Comparison of ENCODE assay signal across 22 cellular contexts in genomic region chr2:237515166-237515565, GRCh38. TPM values are rescaled to one million over a fixed set of nuclear protein-coding genes. Genes with fewer than 3 reads are reported as not detected.
DNase-seq lines count a peak whose midpoint lies in the region; ATAC-seq, FAIRE-seq and TF ChIP-seq lines count a peak whose summit lies in the region.
"Had no signal": no experiment of that assay in that cellular context is flagged by ENCODE, and none has a peak within 500 bp of the region (broad histone marks: within the 10 kb centered on the region; RNA-seq: fewer than 3 reads in every experiment).

No MANE protein-coding gene starts in this region.

- H3K18ac ChIP-seq in neuronal stem cell (ENCODE audit: low read length): peak overlapping the region; percentile 6

- WGBS in right lobe of liver (ENCODE audit: insufficient coverage, low coverage, low lambda C conversion rate, missing lambda C conversion rate): 85% methylated on average over 8 of the region's 16 CpGs
- 50% methylated on average over 16 of the region's 16 CpGs for WGBS in HepG2 (ENCODE audit: low lambda C conversion rate)
- WGBS in heart left ventricle, 4 donors: 72 to 77% (median 74%) methylated on average over 16 of the region's 16 CpGs
- no CpG with 5 or more reads among the region's 16 CpGs for WGBS in neuronal stem cell (ENCODE audit: extremely low coverage in 2 of 2, insufficient read length in 2 of 2, insufficient replicate concordance in 1 of 2), 2 donors

- peak overlapping the region; percentile 66 for H3K14ac ChIP-seq in neuronal stem cell (ENCODE audit: low read length)

- H2BK12ac ChIP-seq in neuronal stem cell (ENCODE audit: low read length): no peak overlapping the region

- TF ChIP-seq CTCF in right lobe of liver (IDR thresholded peaks at IDR 0.05) (no peak), HepG2 (CRISPR knock-in tag; IDR thresholded peaks at IDR 0.05) (no peak), heart left ventricle (IDR thresholded peaks at IDR 0.05) (no peak)

- H2BK120ac ChIP-seq in neuronal stem cell (ENCODE audit: low read depth, low read length): no peak overlapping the region

- no peak overlapping the region for H2BK5ac ChIP-seq in neuronal stem cell (ENCODE audit: low read length)

- peak overlapping the region; percentile 14 for H3K23ac ChIP-seq in neuronal stem cell (ENCODE audit: low read depth, low read length, poor library complexity)

- no peaks in the 10 kb centered on the region for H3K79me1 ChIP-seq in neuronal stem cell (ENCODE audit: low read depth, low read length)

- H2AFZ ChIP-seq in HepG2 (ENCODE audit: low read length) (no peak overlapping the region), neuronal stem cell (ENCODE audit: low read length) (no peak overlapping the region)

- H3K79me2 ChIP-seq in HepG2 (ENCODE audit: insufficient read depth, low read length): no peaks in the 10 kb centered on the region

- H3K4me3 ChIP-seq in right lobe of liver (no peak overlapping the region), HepG2 (replicated peaks in 1 of 3; ENCODE audit: insufficient read depth in 1 of 3, low read depth in 2 of 3, low read length in 3 of 3) (no peak overlapping the region), heart left ventricle (no peak overlapping the region), neuronal stem cell (ENCODE audit: low read length in 2 of 2) (no peak overlapping the region)
- H3K4me3 ChIP-seq: GM12878, SJCRH30 had no signal

- no peak overlapping the region for H4K8ac ChIP-seq in neuronal stem cell (ENCODE audit: low read depth, low read length)

- H3K27ac ChIP-seq in right lobe of liver (peak overlapping the region in 2 of 3 donors; percentile 47 to 97), HepG2 (ENCODE audit: extremely low read length, insufficient read depth, low read length) (no peak overlapping the region), heart left ventricle (peak overlapping the region; percentile 60 to 96 (median 80)), neuronal stem cell (replicated peaks; ENCODE audit: low read length) (no peak overlapping the region)
- H3K27ac ChIP-seq: KMS-11, SJCRH30 had no signal

- FAIRE-seq in HepG2 (lab: Jason Lieb, UNC): no peak
- FAIRE-seq: GM12878 had no signal

- H3K9ac ChIP-seq in HepG2 (ENCODE audit: insufficient read depth, low read depth, low read length) (no peak overlapping the region), neuronal stem cell (ENCODE audit: low read depth, low read length, poor library complexity) (peak overlapping the region; percentile 7)
- H3K9ac ChIP-seq: KMS-11 had no signal

- no peaks in the 10 kb centered on the region for H4K20me1 ChIP-seq in HepG2 (ENCODE audit: insufficient read depth, low read length)

- H3K27me3 ChIP-seq in right lobe of liver (no peaks in the 10 kb centered on the region), HepG2 (ENCODE audit: control insufficient read depth in 1 of 2, insufficient read depth in 2 of 2, low read length in 2 of 2) (peaks cover 7 to 51% of the 10 kb centered on the region in 2 experiments; a peak in 3 of 5 replicates), heart left ventricle (no peaks in the 10 kb centered on the region), neuronal stem cell (ENCODE audit: control insufficient read depth in 3 of 3, insufficient read depth in 3 of 3, low read depth in 1 of 3, low read length in 3 of 3) (peaks cover 0 to 4% (median 0%) of the 10 kb centered on the region in 3 experiments)

- H3K36me3 ChIP-seq in right lobe of liver (peaks cover 0 to 6% (median 2%) of the 10 kb centered on the region in 4 donors), HepG2 (replicated peaks in 1 of 2; ENCODE audit: control insufficient read depth in 1 of 2, insufficient read depth in 2 of 2, low read length in 2 of 2) (no peaks in the 10 kb centered on the region), heart left ventricle (peaks cover 0 to 15% (median 0%) of the 10 kb centered on the region in 9 donors), neuronal stem cell (replicated peaks in 1 of 2; ENCODE audit: control insufficient read depth in 2 of 2, insufficient read depth in 2 of 2, low read length in 2 of 2) (no peaks in the 10 kb centered on the region)
- H3K36me3 ChIP-seq: SJCRH30 had no signal

- no peak for TF ChIP-seq RAD21 in HepG2 (CRISPR knock-in tag; IDR thresholded peaks at IDR 0.05)

- no TSS peak for BruUV-seq in HepG2 (replicated peaks; lab: Mats Ljungman, UMichigan)

- no peak for ATAC-seq in right lobe of liver
- ATAC-seq in HepG2: no peak
- ATAC-seq in heart left ventricle: peak in 1 of 4 donors; percentile 16
- ATAC-seq: GM12878 had no signal

- no peak overlapping the region for H2AK5ac ChIP-seq in neuronal stem cell (ENCODE audit: low read depth, low read length)

- no peak overlapping the region for H2BK15ac ChIP-seq in neuronal stem cell (ENCODE audit: low read length)

- POLR2A ChIA-PET in HepG2 (lab: Yijun Ruan, JAX): no interaction called here

- CTCF ChIA-PET in HepG2 (lab: Yijun Ruan, JAX; ENCODE audit: low intra/inter-chr PET ratio, low total read pairs): interaction anchor here (6.2 kb wide), 1 partner anchor 57 kb away, joined by 109 read pairs; no protein-coding TSS in a partner anchor

- H3K4ac ChIP-seq in neuronal stem cell (ENCODE audit: low read length): no peak overlapping the region

- no peak for TF ChIP-seq POLR2A in right lobe of liver (IDR thresholded peaks at IDR 0.05)
- no peak for TF ChIP-seq POLR2A in HepG2 (IDR thresholded peaks at IDR 0.05; ENCODE audit: insufficient read depth in 1 of 2, low read depth in 2 of 2, low read length in 2 of 2)
- TF ChIP-seq POLR2A in heart left ventricle (IDR thresholded peaks at IDR 0.05): no peak

- intact Hi-C loops in right lobe of liver (cut with DNase I) (loop anchor here in 1 of 2 donors (5.0 kb wide), 1 partner anchor 52 kb away; the partner anchor contains the start of gene PRLH), HepG2 (cut with micrococcal nuclease; ENCODE audit: unreplicated experiment) (no loop called here), heart left ventricle (cut with DNase I) (loop anchor here in 5 of 10 donors (1.0 to 10.0 kb wide), 6 partner anchors 37 to 240 kb away; no protein-coding TSS in a partner anchor)

- H3K4me2 ChIP-seq in HepG2 (ENCODE audit: low read depth, low read length) (no peak overlapping the region), neuronal stem cell (ENCODE audit: insufficient read depth, low read length, poor library complexity, severe bottlenecking) (no peak overlapping the region)
- H3K4me2 ChIP-seq: KMS-11 had no signal

- in situ Hi-C loops in HepG2 (cut with HindIII; ENCODE audit: extremely low pct_ligation_motif_present, low pct_unique_long_range_greater_than_20kb): no loop called here

- peaks cover 0 to 41% (median 13%) of the 10 kb centered on the region in 4 donors for H3K4me1 ChIP-seq in right lobe of liver
- peaks cover 11% of the 10 kb centered on the region for H3K4me1 ChIP-seq in HepG2 (ENCODE audit: insufficient read depth, low read length)
- H3K4me1 ChIP-seq in heart left ventricle: peaks cover 0 to 43% (median 32%) of the 10 kb centered on the region in 12 donors
- H3K4me1 ChIP-seq in neuronal stem cell (ENCODE audit: control insufficient read depth in 2 of 2, insufficient read depth in 1 of 2, low read depth in 1 of 2, low read length in 2 of 2): no peaks in the 10 kb centered on the region
- H3K4me1 ChIP-seq: SJCRH30 had no signal

- H4K91ac ChIP-seq in neuronal stem cell (ENCODE audit: low read depth, low read length, poor library complexity): no peak overlapping the region

- DNase-seq in right lobe of liver (no peak), HepG2 (ENCODE audit: low spot score) (no peak), heart left ventricle (no peak), neuronal stem cell (ENCODE audit: low spot score) (no peak), retina (no peak), NCI-H2081 treated with DMSO at 0.1 percent for 48 hours (lab: John Stamatoyannopoulos, UW) (no peak), SW 1271 (lab: John Stamatoyannopoulos, UW) (no peak)
- DNase-seq: DMS 273 treated with DMSO at 0.1 percent for 48 hours, GDM1, GOT3, NCI-H1092 treated with DMSO at 0.1 percent for 48 hours, NCI-H1694, NCI-H345, NCI-H526 treated with DMSO at 0.1 percent for 48 hours, OCI-M1, SJCRH30 had no signal

- H3K9me3 ChIP-seq in right lobe of liver: no peaks in the 10 kb centered on the region
- H3K9me3 ChIP-seq in HepG2 (ENCODE audit: low read length): no peaks in the 10 kb centered on the region
- no peaks in the 10 kb centered on the region for H3K9me3 ChIP-seq in heart left ventricle
- H3K9me3 ChIP-seq in neuronal stem cell (replicated peaks in 1 of 2; ENCODE audit: control insufficient read depth in 2 of 2, insufficient read depth in 1 of 2, low read depth in 1 of 2, low read length in 2 of 2): no peaks in the 10 kb centered on the region
- H3K9me3 ChIP-seq: SJCRH30 had no signal

- TF ChIP-seq EP300 in HepG2 (IDR thresholded peaks at IDR 0.05; ENCODE audit: low read depth in 2 of 2, low read length in 2 of 2): no peak
- no peak for TF ChIP-seq EP300 in HepG2 (CRISPR knock-in tag; IDR thresholded peaks at IDR 0.05; ENCODE audit: borderline replicate concordance)

RNA-seq across cellular contexts. Expression of gene MLPH, which starts 28.1 kb away (rescaled TPM):
- 10 to 100 TPM; 20.8 to 52.8 (median 35.1) TPM for total RNA-seq in right lobe of liver
- total RNA-seq in HepG2 (2016; rRNA removed; fragmentation: Illumina TruSeq; extraction: Trizol): not detected in 2 replicates
- not detected in 2 replicates for total RNA-seq in HepG2 (2016; cell fraction: cytosol; rRNA removed; fragmentation: Illumina TruSeq; extraction: Trizol; ENCODE audit: low read depth)
- total RNA-seq in HepG2 (2016; cell fraction: insoluble cytoplasmic fraction; rRNA removed; fragmentation: Illumina TruSeq; extraction: Trizol): not detected in 2 replicates
- total RNA-seq in HepG2 (2016; cell fraction: membrane; rRNA removed; fragmentation: Illumina TruSeq; extraction: Trizol): not detected in 2 replicates
- total RNA-seq in HepG2 (2016; cell fraction: nucleus; rRNA removed; fragmentation: Illumina TruSeq; extraction: Trizol): not detected in 2 replicates
- 0.12 and 0.27 TPM in 2 replicates for polyA plus RNA-seq in HepG2 (2011; rRNA removed)
- polyA plus RNA-seq in HepG2 (2011; cell fraction: cytosol; rRNA removed): 0.10 TPM in 1 of 2 replicates, not detected in the other
- 0.88 and 1.00 TPM in 2 replicates for polyA plus RNA-seq in HepG2 (2011; cell fraction: nucleus; rRNA removed)
- 0.17 and 0.28 TPM in 2 replicates for polyA plus RNA-seq in HepG2 (2012)
- not detected in 2 replicates for polyA plus RNA-seq in HepG2 (2016; cell fraction: cytosol; fragmentation: Illumina TruSeq; extraction: Trizol; ENCODE audit: low read depth)
- not detected in 2 replicates for polyA plus RNA-seq in HepG2 (2016; cell fraction: insoluble cytoplasmic fraction; fragmentation: Illumina TruSeq; extraction: Trizol; ENCODE audit: low read depth)
- not detected in 2 replicates for polyA plus RNA-seq in HepG2 (2016; cell fraction: membrane; fragmentation: Illumina TruSeq; extraction: Trizol; ENCODE audit: low read depth)
- polyA plus RNA-seq in HepG2 (2016; cell fraction: nucleus; fragmentation: Illumina TruSeq; extraction: Trizol; ENCODE audit: insufficient read depth, low read depth): not detected in 2 replicates
- polyA minus RNA-seq in HepG2 (2011; rRNA and poly(A)+ RNA removed; ENCODE audit: low replicate concordance): 1.0 TPM in 1 of 2 replicates, not detected in the other
- not detected in 2 replicates for polyA minus RNA-seq in HepG2 (2011; cell fraction: cytosol; rRNA and poly(A)+ RNA removed)
- polyA minus RNA-seq in HepG2 (2011; cell fraction: nucleus; rRNA and poly(A)+ RNA removed): not detected in 2 replicates
- 10 to 100 TPM; 20.4 to 50.3 (median 30.7) TPM for total RNA-seq in heart left ventricle
- 10 to 100 TPM; 18.3 to 60.3 TPM for polyA plus RNA-seq in heart left ventricle
- polyA plus RNA-seq in neuronal stem cell (2013, experiment 1 of 2): 0.03 TPM
- polyA plus RNA-seq in neuronal stem cell (2013, experiment 2 of 2): 0.08 TPM
- total RNA-seq: A673 had no signal
- polyA plus RNA-seq: CD14-positive monocyte had no signal

RNA-seq across cellular contexts. Expression of gene PRLH, which starts 51.2 kb away (rescaled TPM):
- not detected for total RNA-seq in right lobe of liver
- not detected in 2 replicates for total RNA-seq in HepG2 (2016; rRNA removed; fragmentation: Illumina TruSeq; extraction: Trizol)
- total RNA-seq in HepG2 (2016; cell fraction: cytosol; rRNA removed; fragmentation: Illumina TruSeq; extraction: Trizol; ENCODE audit: low read depth): not detected in 2 replicates
- not detected in 2 replicates for total RNA-seq in HepG2 (2016; cell fraction: insoluble cytoplasmic fraction; rRNA removed; fragmentation: Illumina TruSeq; extraction: Trizol)
- total RNA-seq in HepG2 (2016; cell fraction: membrane; rRNA removed; fragmentation: Illumina TruSeq; extraction: Trizol): not detected in 2 replicates
- not detected in 2 replicates for total RNA-seq in HepG2 (2016; cell fraction: nucleus; rRNA removed; fragmentation: Illumina TruSeq; extraction: Trizol)
- not detected in 2 replicates for polyA plus RNA-seq in HepG2 (2011; rRNA removed)
- polyA plus RNA-seq in HepG2 (2011; cell fraction: cytosol; rRNA removed): not detected in 2 replicates
- not detected in 2 replicates for polyA plus RNA-seq in HepG2 (2011; cell fraction: nucleus; rRNA removed)
- not detected in 2 replicates for polyA plus RNA-seq in HepG2 (2012)
- not detected in 2 replicates for polyA plus RNA-seq in HepG2 (2016; cell fraction: cytosol; fragmentation: Illumina TruSeq; extraction: Trizol; ENCODE audit: low read depth)
- polyA plus RNA-seq in HepG2 (2016; cell fraction: insoluble cytoplasmic fraction; fragmentation: Illumina TruSeq; extraction: Trizol; ENCODE audit: low read depth): not detected in 2 replicates
- polyA plus RNA-seq in HepG2 (2016; cell fraction: membrane; fragmentation: Illumina TruSeq; extraction: Trizol; ENCODE audit: low read depth): not detected in 2 replicates
- not detected in 2 replicates for polyA plus RNA-seq in HepG2 (2016; cell fraction: nucleus; fragmentation: Illumina TruSeq; extraction: Trizol; ENCODE audit: insufficient read depth, low read depth)
- not detected in 2 replicates for polyA minus RNA-seq in HepG2 (2011; rRNA and poly(A)+ RNA removed; ENCODE audit: low replicate concordance)
- not detected in 2 replicates for polyA minus RNA-seq in HepG2 (2011; cell fraction: cytosol; rRNA and poly(A)+ RNA removed)
- not detected in 2 replicates for polyA minus RNA-seq in HepG2 (2011; cell fraction: nucleus; rRNA and poly(A)+ RNA removed)
- total RNA-seq in heart left ventricle: not detected
- polyA plus RNA-seq in heart left ventricle: not detected
- polyA plus RNA-seq in neuronal stem cell (2013, experiment 1 of 2): not detected
- polyA plus RNA-seq in neuronal stem cell (2013, experiment 2 of 2): not detected
- total RNA-seq: A673, GM12878, M059J, RPMI7951, SJCRH30 had no signal
- polyA plus RNA-seq: CD14-positive monocyte, GM12878 had no signal

Comparison
In these comparisons a context has a peak if more than half of its experiments do, and no peak if none do; other contexts are left out.
1. H3K27ac ChIP-seq: peak in right lobe of liver (2 of 3) and heart left ventricle (12 of 12); none in HepG2 (single experiment) and neuronal stem cell (single experiment).
2. RNA of gene MLPH, which starts 28.1 kb away (total RNA-seq): 20.8 to 52.8 TPM in right lobe of liver and 20.4 to 50.3 TPM in heart left ventricle; not detected in HepG2; every median in the first group is over 10 times any median in the second.